Comparison of ENCODE assay signal across 8 cellular contexts in genomic region chr4:110631582-110632505, GRCh38. TPM values are rescaled to one million over a fixed set of nuclear protein-coding genes. Genes with fewer than 3 reads are reported as not detected.
A peak's percentile ranks its signal among the peaks of the same experiment; 100 is the strongest.
DNase-seq lines count a peak whose midpoint lies in the region; ATAC-seq and TF ChIP-seq lines count a peak whose summit lies in the region.

No MANE protein-coding gene starts in this region.

- H3K36me3 Mint-ChIP-seq in activated CD8-positive, alpha-beta memory T cell treated with anti-CD3 and anti-CD28 coated beads, Interleukin-2, amount 10 ng/mL, durations not matched to agents 7 days and 5 days, result peaks cover 12% of the 10 kb centered on the region
- peaks cover 9% of the 10 kb centered on the region for H3K36me3 Mint-ChIP-seq in T-helper 17 cell (ENCODE audit: low read depth)

- no peak overlapping the region for H2AFZ ChIP-seq in Karpas-422 (ENCODE audit: low read length)

- ATAC-seq in activated CD8-positive, alpha-beta memory T cell treated with anti-CD3 and anti-CD28 coated beads, Interleukin-2, amount 10 ng/mL, durations not matched to agents 7 days and 5 days, result peak; percentile 76
- ATAC-seq in T-helper 17 cell, result no peak

- peaks cover 94% of the 10 kb centered on the region for H3K27me3 ChIP-seq in H7 (ENCODE audit: control insufficient read depth, insufficient read depth, low read length)
- no peaks in the 10 kb centered on the region for H3K27me3 ChIP-seq in Karpas-422 (ENCODE audit: low read length)
- peaks cover 0 to 99% of the 10 kb centered on the region in 2 donors for H3K27me3 ChIP-seq in tibial artery

- no peaks in the 10 kb centered on the region for H3K36me3 ChIP-seq in H7 (replicated peaks; ENCODE audit: control insufficient read depth, insufficient read depth, low read length)
- H3K36me3 ChIP-seq in Karpas-422 (ENCODE audit: insufficient read depth, low read length), result no peaks in the 10 kb centered on the region
- no peaks in the 10 kb centered on the region for H3K36me3 ChIP-seq in tibial artery

- peaks cover 8% of the 10 kb centered on the region for H3K4me1 Mint-ChIP-seq in activated CD8-positive, alpha-beta memory T cell treated with anti-CD3 and anti-CD28 coated beads, Interleukin-2, amount 10 ng/mL, durations not matched to agents 7 days and 5 days
- H3K4me1 Mint-ChIP-seq in T-helper 17 cell, result peaks cover 5% of the 10 kb centered on the region

- intact Hi-C loops in tibial artery (cut with DNase I; ENCODE audit: low total_unique reads), result loop anchor here (5.0 kb wide), 1 partner anchor 1000 kb away; no protein-coding TSS in a partner anchor

- H3K27ac Mint-ChIP-seq in activated CD8-positive, alpha-beta memory T cell treated with anti-CD3 and anti-CD28 coated beads, Interleukin-2, amount 10 ng/mL, durations not matched to agents 7 days and 5 days, result peak overlapping the region; percentile 24
- H3K27ac Mint-ChIP-seq in T-helper 17 cell, result peak overlapping the region; percentile 89

- H3K79me2 ChIP-seq in Karpas-422 (ENCODE audit: low read length), result no peaks in the 10 kb centered on the region

- H3K27ac ChIP-seq in Karpas-422 (ENCODE audit: low read length) (no peak overlapping the region), tibial artery (no peak overlapping the region)

- CTCF ChIA-PET in activated CD8-positive, alpha-beta memory T cell treated with anti-CD3 and anti-CD28 coated beads, Interleukin-2, amount 10 ng/mL, durations not matched to agents 7 days and 5 days (lab: Charles Lee), result no interaction called here

- H3K4me1 ChIP-seq in Karpas-422 (ENCODE audit: low read length) (no peaks in the 10 kb centered on the region; the same call in 1 of the 2 replicates), tibial artery (peaks cover 0 to 47% (median 34%) of the 10 kb centered on the region in 4 donors)

- peak overlapping the region; percentile 39 for H3K4me3 Mint-ChIP-seq in activated CD8-positive, alpha-beta memory T cell treated with anti-CD3 and anti-CD28 coated beads, Interleukin-2, amount 10 ng/mL, durations not matched to agents 7 days and 5 days
- H3K4me3 Mint-ChIP-seq in T-helper 17 cell, result peak overlapping the region; percentile 71

- no peak for DNase-seq in activated CD8-positive, alpha-beta memory T cell treated with anti-CD3 and anti-CD28 coated beads, Interleukin-2, amount 10 ng/mL, durations not matched to agents 7 days and 5 days
- no peak for DNase-seq in activated CD8-positive, alpha-beta memory T cell treated with anti-CD3 and anti-CD28 coated beads, Interleukin-2, amount 50 U/mL, for 4 hours
- DNase-seq in H7, result peak; percentile 92
- peak; percentile 91 for DNase-seq in Karpas-422
- no peak for DNase-seq in T-helper 17 cell
- peak; percentile 79 to 82 for DNase-seq in erythroblast (lab: John Stamatoyannopoulos, UW)
- peak; percentile 76 for DNase-seq in mucosa of gallbladder (ENCODE audit: low spot score)
- DNase-seq in tibial artery, result peak in 1 of 2 donors; percentile 43

- no peak for TF ChIP-seq POLR2A in erythroblast (IDR thresholded peaks at IDR 0.05; ENCODE audit: low read length)

- H3K4me3 ChIP-seq in H7 (ENCODE audit: insufficient read depth, low read depth, low read length) (peak overlapping the region; percentile 52), Karpas-422 (ENCODE audit: low read length) (no peak overlapping the region), tibial artery (peak overlapping the region; percentile 23 to 45)

- no peaks in the 10 kb centered on the region for H3K9me2 ChIP-seq in Karpas-422 (replicated peaks; ENCODE audit: insufficient read depth, low read length)

- H3K4me2 ChIP-seq in Karpas-422 (ENCODE audit: low read depth, low read length, poor library complexity, severe bottlenecking), result no peak overlapping the region

- TF ChIP-seq CTCF in tibial artery (IDR thresholded peaks at IDR 0.05), result peak; percentile 71 to 72

- H3K27me3 Mint-ChIP-seq in activated CD8-positive, alpha-beta memory T cell treated with anti-CD3 and anti-CD28 coated beads, Interleukin-2, amount 10 ng/mL, durations not matched to agents 7 days and 5 days, result peaks cover 91% of the 10 kb centered on the region
- peaks cover 71% of the 10 kb centered on the region for H3K27me3 Mint-ChIP-seq in T-helper 17 cell

- H3K9ac ChIP-seq in Karpas-422 (ENCODE audit: low read length), result no peak overlapping the region

- H3K9me3 ChIP-seq in Karpas-422 (ENCODE audit: low read length) (no peaks in the 10 kb centered on the region), T-helper 17 cell (ENCODE audit: control insufficient read depth, low read length, poor library complexity, severe bottlenecking) (peaks cover 3% of the 10 kb centered on the region), tibial artery (no peaks in the 10 kb centered on the region)

- H3K9me3 Mint-ChIP-seq in activated CD8-positive, alpha-beta memory T cell treated with anti-CD3 and anti-CD28 coated beads, Interleukin-2, amount 10 ng/mL, durations not matched to agents 7 days and 5 days (ENCODE audit: low read depth), result no peaks in the 10 kb centered on the region

- H4K20me1 ChIP-seq in Karpas-422 (ENCODE audit: insufficient read depth, low read depth, low read length), result no peaks in the 10 kb centered on the region

RNA-seq across cellular contexts. Expression of gene PITX2, which starts 9.0 kb away (rescaled TPM):
- not detected for total RNA-seq in activated CD8-positive, alpha-beta memory T cell treated with anti-CD3 and anti-CD28 coated beads, Interleukin-2, amount 10 ng/mL, durations not matched to agents 7 days and 5 days
- total RNA-seq in H7 (2014; rRNA removed; shearing (Covaris generic)), result 87.1 and 92.3 TPM in 2 replicates
- total RNA-seq in Karpas-422 (2014; rRNA removed; shearing (Covaris generic); ENCODE audit: low replicate concordance), result not detected in 2 replicates
- total RNA-seq in T-helper 17 cell (not detected), mucosa of gallbladder (4.2 TPM)

Comparison
In these comparisons a context has a peak if more than half of its experiments do, and no peak if none do; other contexts are left out.
1. DNase-seq: peak in H7 (single experiment), Karpas-422 (single experiment), erythroblast (2 of 2) and mucosa of gallbladder (single experiment); none in activated CD8-positive, alpha-beta memory T cell treated with anti-CD3 and anti-CD28 coated beads, Interleukin-2, amount 10 ng/mL, durations not matched to agents 7 days and 5 days (single experiment), activated CD8-positive, alpha-beta memory T cell treated with anti-CD3 and anti-CD28 coated beads, Interleukin-2, amount 50 U/mL, for 4 hours (single experiment) and T-helper 17 cell (0 of 3).
2. RNA of gene PITX2, which starts 9.0 kb away (total RNA-seq): 87.1 to 92.3 TPM in H7; 4.2 TPM in mucosa of gallbladder (single experiment), not detected in activated CD8-positive, alpha-beta memory T cell treated with anti-CD3 and anti-CD28 coated beads, Interleukin-2, amount 10 ng/mL, durations not matched to agents 7 days and 5 days, not detected in Karpas-422 and not detected in T-helper 17 cell; every median in the first group is over 10 times any median in the second.